ENCODE assay signal across 8 cellular contexts in the genomic region with DNA sequence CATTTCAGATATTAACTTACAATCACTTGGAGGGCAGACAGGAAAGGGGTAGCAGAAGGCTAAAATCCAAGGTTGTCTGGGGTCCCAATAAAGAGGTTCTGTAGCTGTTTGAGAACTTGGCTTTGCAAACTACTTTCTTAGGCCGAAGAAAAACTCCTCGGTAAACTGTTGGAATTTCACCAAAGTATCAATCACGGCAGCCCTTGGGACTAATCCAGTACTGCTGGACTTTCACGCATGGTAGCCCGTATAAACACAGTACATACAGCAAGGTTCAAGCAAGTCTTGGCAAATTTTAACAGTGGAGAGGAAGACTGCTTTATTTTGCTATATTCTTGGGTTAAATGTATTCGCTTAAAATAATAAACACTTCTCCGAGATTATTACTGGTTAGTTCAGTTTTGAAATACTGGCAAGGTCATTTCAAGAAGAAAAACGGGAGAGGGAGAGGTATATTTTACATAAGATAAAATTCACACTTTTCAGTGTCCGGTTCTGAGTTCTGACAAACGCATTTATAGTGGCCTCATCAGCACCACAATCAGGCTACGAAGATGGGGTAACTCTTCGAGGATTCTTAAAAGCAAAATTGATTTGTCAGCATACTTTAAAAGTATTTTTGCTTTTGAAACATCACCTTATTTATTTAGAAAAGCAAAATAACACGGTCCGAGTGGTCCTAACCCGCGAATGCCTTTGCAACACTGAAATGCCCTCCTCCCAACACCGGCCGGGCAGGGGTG. TPM values are rescaled to one million over a fixed set of nuclear protein-coding genes. Genes with fewer than 3 reads are reported as not detected.
A peak's percentile ranks its signal among the peaks of the same experiment; 100 is the strongest.
DNase-seq lines count a peak whose midpoint lies in the region; ATAC-seq, FAIRE-seq and TF ChIP-seq lines count a peak whose summit lies in the region.

No MANE protein-coding gene starts in this region.

- no peaks in the 10 kb centered on the region for H3K4me1 ChIP-seq in BE2C
- H3K4me1 ChIP-seq in H1 (replicated peaks in 1 of 4; ENCODE audit: control insufficient read depth in 3 of 4, insufficient read depth in 4 of 4, low read length in 3 of 4) = peaks cover 0 to 10% (median 4%) of the 10 kb centered on the region in 4 experiments; a peak in 5 of 7 replicates

- peak overlapping the region in 1 of 4 experiments; percentile 41; a peak in 4 of 7 replicates for H3K9ac ChIP-seq in H1 (replicated peaks in 1 of 4; ENCODE audit: extremely low read depth in 1 of 4, low read depth in 3 of 4, low read length in 3 of 4)

- H2AFZ ChIP-seq in H1 (ENCODE audit: low read length) = no peak overlapping the region

- no peak for FAIRE-seq in H1 (lab: Jason Lieb, UNC)

- H3K23me2 ChIP-seq in H1 (ENCODE audit: low read depth, low read length) = peaks cover 4% of the 10 kb centered on the region

- CTCF ChIA-PET in H1 (lab: Charles Lee; ENCODE audit: partially characterized antibody) = interaction anchor here (0.6 to 1.0 kb wide), 5 partner anchors 15 to 117 kb away, joined by 3 to 4 read pairs (median 3); no protein-coding TSS in a partner anchor

- peak overlapping the region; percentile 39; the same call in 1 of the 2 replicates for H4K8ac ChIP-seq in H1 (ENCODE audit: extremely low read depth, insufficient read depth, low read length)

- 42% methylated on average over 18 of the region's 18 CpGs; no CpG with 5 or more reads in 1 of the 2 experiments for WGBS in H1 (ENCODE audit: extremely low coverage in 1 of 2, insufficient coverage in 1 of 2, insufficient read length in 1 of 2, insufficient replicate concordance in 2 of 2, low coverage in 1 of 2, low lambda C conversion rate in 2 of 2, missing lambda C conversion rate in 1 of 2), 2 experiments

- TF ChIP-seq RAD21 in H1 (IDR thresholded peaks at IDR 0.05 in 1 of 2, conservative IDR thresholded peaks at IDR 0.05 in 1 of 2; ENCODE audit: low read depth in 2 of 2, low read length in 2 of 2) = no peak

- no peak overlapping the region for H2BK20ac ChIP-seq in H1 (ENCODE audit: low read length)

- H3K9me3 ChIP-seq in BE2C (no peaks in the 10 kb centered on the region), H1 (ENCODE audit: insufficient read depth in 2 of 2, low read depth in 1 of 2, low read length in 1 of 2) (no peaks in the 10 kb centered on the region)

- no peaks in the 10 kb centered on the region for H3K27me3 Mint-ChIP-seq in nephron (ENCODE audit: low read depth)

- H3K36me3 ChIP-seq in BE2C (no peaks in the 10 kb centered on the region), H1 (ENCODE audit: control insufficient read depth in 2 of 4, insufficient read depth in 4 of 4, low read length in 3 of 4) (no peaks in the 10 kb centered on the region)

- no peak overlapping the region for H3K56ac ChIP-seq in H1 (replicated peaks; ENCODE audit: insufficient read length, low read depth, low read length)

- H3K27ac ChIP-seq in H1 (ENCODE audit: low read depth, low read length) = no peak overlapping the region

- H3K18ac ChIP-seq in H1 (ENCODE audit: extremely low read depth, low read length) = no peak overlapping the region

- peaks cover 2% of the 10 kb centered on the region; the same call in 1 of the 2 replicates for H3K79me1 ChIP-seq in H1 (ENCODE audit: low read depth, low read length)

- peak overlapping the region; percentile 56 to 82 for H3K4me2 ChIP-seq in H1 (ENCODE audit: insufficient read depth in 1 of 2, low read depth in 2 of 2, low read length in 2 of 2)

- H2BK12ac ChIP-seq in H1 (ENCODE audit: low read depth, low read length) = no peak overlapping the region

- no peaks in the 10 kb centered on the region for H3K27me3 ChIP-seq in BE2C
- no peaks in the 10 kb centered on the region for H3K27me3 ChIP-seq in H1 (replicated peaks in 1 of 4; ENCODE audit: control insufficient read depth in 3 of 4, extremely low read depth in 1 of 4, insufficient read depth in 3 of 4, low read length in 3 of 4)

- H4K5ac ChIP-seq in H1 (ENCODE audit: insufficient read length, low read depth, low read length) = no peak overlapping the region

- H4K91ac ChIP-seq in H1 (replicated peaks; ENCODE audit: insufficient read length, low read length) = no peak overlapping the region

- peaks cover 60% of the 10 kb centered on the region for H3K4me1 Mint-ChIP-seq in nephron

- H4K20me1 ChIP-seq in H1 (replicated peaks in 1 of 2; ENCODE audit: control insufficient read depth in 1 of 2, insufficient read depth in 2 of 2, low read length in 2 of 2) = peaks cover 4 to 18% of the 10 kb centered on the region in 2 experiments

- no peak overlapping the region for H3K14ac ChIP-seq in H1 (ENCODE audit: insufficient read length)

- no peak overlapping the region for H2BK15ac ChIP-seq in H1 (ENCODE audit: low read length)

- ATAC-seq in GM18511 (IDR thresholded peaks at IDR 0.05; ENCODE audit: unreplicated experiment) (no peak), GM19397 (IDR thresholded peaks at IDR 0.05; ENCODE audit: unreplicated experiment) (no peak)

- no peak overlapping the region for H2BK120ac ChIP-seq in H1 (replicated peaks; ENCODE audit: low read depth, low read length)

- peak overlapping the region; percentile 74 for H3K4me3 ChIP-seq in BE2C (ENCODE audit: low read depth, low read length)
- H3K4me3 ChIP-seq in NB4 (ENCODE audit: low read depth, low read length) = peak overlapping the region; percentile 79
- peak overlapping the region; percentile 69 to 95 (median 82) for H3K4me3 ChIP-seq in H1 (ENCODE audit: extremely low read depth in 1 of 4, insufficient read depth in 2 of 4, low read depth in 3 of 4, low read length in 4 of 4)

- no peak overlapping the region for H2AK5ac ChIP-seq in H1 (ENCODE audit: low read depth, low read length)

- no peaks in the 10 kb centered on the region for H3K36me3 Mint-ChIP-seq in nephron (ENCODE audit: low read depth)

- peaks cover 24 to 83% of the 10 kb centered on the region in 2 experiments for H3K79me2 ChIP-seq in H1 (ENCODE audit: control insufficient read depth in 1 of 2, insufficient read depth in 2 of 2, low read length in 2 of 2)

- TF ChIP-seq EP300 in H1 (IDR thresholded peaks at IDR 0.05; ENCODE audit: borderline replicate concordance in 1 of 2, low read depth in 2 of 2, low read length in 2 of 2) = no peak

- no peak overlapping the region for H3K23ac ChIP-seq in H1 (ENCODE audit: insufficient read length)

- peak overlapping the region; percentile 18 to 85 (median 83) for H3K27ac Mint-ChIP-seq in nephron

- TF ChIP-seq CTCF in BE2C (IDR thresholded peaks at IDR 0.05; ENCODE audit: low read depth, low read length) = no peak; the same call in 1 of the 2 replicates
- TF ChIP-seq CTCF in NB4 (IDR thresholded peaks at IDR 0.05; ENCODE audit: low read depth, low read length) = no peak
- TF ChIP-seq CTCF in H1 (IDR thresholded peaks at IDR 0.05; ENCODE audit: control extremely low read depth in 1 of 3, insufficient read depth in 1 of 3, low read depth in 1 of 3, low read length in 3 of 3) = peak in 1 of 3 experiments; percentile 13; a peak in 1 of 4 replicates
- TF ChIP-seq CTCF in nephron (IDR thresholded peaks at IDR 0.05; ENCODE audit: unreplicated experiment in 3 of 3) = no peak

- TF ChIP-seq POLR2A in NB4 (IDR thresholded peaks at IDR 0.05; ENCODE audit: extremely low read depth, insufficient read length) (no peak), H1 (IDR thresholded peaks at IDR 0.05; ENCODE audit: control extremely low read depth in 1 of 2, low read depth in 2 of 2, low read length in 2 of 2) (no peak)

- DNase-seq in BE2C (no peak), NB4 (ENCODE audit: low read depth) (no peak), H1 (ENCODE audit: low read depth in 1 of 2, low spot score in 2 of 2) (no peak), hypothalamus (lab: John Stamatoyannopoulos, UW) (no peak)
- DNase-seq in stimulated activated CD4-positive, alpha-beta T cell treated with anti-CD3 and anti-CD28 coated beads, Interleukin-15, amount 100 ng/mL, for 24 hours = no peak

- H3K4me3 Mint-ChIP-seq in nephron = peak overlapping the region; percentile 94 to 98 (median 95)

- POLR2A ChIA-PET in H1 (lab: Charles Lee; ENCODE audit: partially characterized antibody) = interaction anchor here (0.6 to 0.7 kb wide), 2 partner anchors 10 to 11 kb away, joined by 3 read pairs; no protein-coding TSS in a partner anchor

- H2BK5ac ChIP-seq in H1 (ENCODE audit: low read depth, low read length) = no peak overlapping the region

- no peaks in the 10 kb centered on the region for H3K9me3 Mint-ChIP-seq in nephron

- H3K4ac ChIP-seq in H1 (replicated peaks; ENCODE audit: insufficient read length, low read depth, low read length) = no peak overlapping the region

TF ChIP-seq in H1, 55 proteins besides CTCF, POLR2A, EP300 and RAD21 (continues in another document):
- TF ChIP-seq CBX8 (IDR thresholded peaks at IDR 0.05; ENCODE audit: borderline replicate concordance, low read depth, low read length) = no peak
- no peak for TF ChIP-seq SAP30 (IDR thresholded peaks at IDR 0.05; ENCODE audit: insufficient read depth, insufficient replicate concordance, low read length)
- TF ChIP-seq CREB1 (IDR thresholded peaks at IDR 0.05) = no peak
- TF ChIP-seq, protein P1, sequence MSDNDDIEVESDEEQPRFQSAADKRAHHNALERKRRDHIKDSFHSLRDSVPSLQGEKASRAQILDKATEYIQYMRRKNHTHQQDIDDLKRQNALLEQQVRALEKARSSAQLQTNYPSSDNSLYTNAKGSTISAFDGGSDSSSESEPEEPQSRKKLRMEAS (IDR thresholded peaks at IDR 0.05) = no peak
- TF ChIP-seq NANOG (IDR thresholded peaks at IDR 0.05; ENCODE audit: insufficient read depth, low read depth, low read length, poor library complexity, severe bottlenecking) = no peak

RNA-seq across cellular contexts. Expression of gene SETD3, which starts 1.3 kb away (rescaled TPM):
- 46.4 TPM for polyA plus RNA-seq in BE2C (2012; ENCODE audit: insufficient read depth, insufficient read length, low read depth)
- 60.1 and 64.0 TPM in 2 replicates for total RNA-seq in H1 (2021; fragmentation: NEBNext Ultra II Directional; extraction: Animal tissue kit (Norgen Biotek cat#: 25700))
- 16.0 and 24.0 TPM in 2 replicates for polyA plus RNA-seq in H1 (2011; rRNA removed)
- polyA plus RNA-seq in H1 (2011; cell fraction: cytosol; rRNA removed) = 25.0 TPM
- polyA plus RNA-seq in H1 (2011; cell fraction: nucleus; rRNA removed) = 18.3 TPM
- polyA plus RNA-seq in H1 (2012, experiment 1 of 2) = 33.2 to 61.8 TPM (median 36.0 TPM) in 4 replicates
- polyA plus RNA-seq in H1 (2012, experiment 2 of 2) = 7.7 TPM
- polyA plus RNA-seq in H1 (2013, experiment 1 of 2) = 42.9 TPM
- 46.9 TPM for polyA plus RNA-seq in H1 (2013, experiment 2 of 2)
- polyA minus RNA-seq in H1 (2011; rRNA and poly(A)+ RNA removed) = 44.8 and 60.0 TPM in 2 replicates
- polyA minus RNA-seq in H1 (2011; cell fraction: cytosol; rRNA and poly(A)+ RNA removed) = 33.7 TPM
- 68.5 TPM for polyA minus RNA-seq in H1 (2011; cell fraction: nucleus; rRNA and poly(A)+ RNA removed)

RNA-seq across cellular contexts. Expression of gene CCNK, which starts 1.9 kb away (rescaled TPM):
- polyA plus RNA-seq in BE2C (2012; ENCODE audit: insufficient read depth, insufficient read length, low read depth) = 59.7 TPM
- total RNA-seq in H1 (2021; fragmentation: NEBNext Ultra II Directional; extraction: Animal tissue kit (Norgen Biotek cat#: 25700)) = 81.9 and 82.7 TPM in 2 replicates
- polyA plus RNA-seq in H1 (2011; rRNA removed) = 10.7 and 14.7 TPM in 2 replicates
- 12.5 TPM for polyA plus RNA-seq in H1 (2011; cell fraction: cytosol; rRNA removed)
- polyA plus RNA-seq in H1 (2011; cell fraction: nucleus; rRNA removed) = 15.2 TPM
- 52.2 to 103 TPM (median 60.4 TPM) in 4 replicates for polyA plus RNA-seq in H1 (2012, experiment 1 of 2)
- polyA plus RNA-seq in H1 (2012, experiment 2 of 2) = 62.7 TPM
- 53.6 TPM for polyA plus RNA-seq in H1 (2013, experiment 1 of 2)
- 57.8 TPM for polyA plus RNA-seq in H1 (2013, experiment 2 of 2)
- 17.0 and 27.3 TPM in 2 replicates for polyA minus RNA-seq in H1 (2011; rRNA and poly(A)+ RNA removed)
- polyA minus RNA-seq in H1 (2011; cell fraction: cytosol; rRNA and poly(A)+ RNA removed) = 37.3 TPM
- polyA minus RNA-seq in H1 (2011; cell fraction: nucleus; rRNA and poly(A)+ RNA removed) = 21.9 TPM
